26 cellular contexts compared by ENCODE assay signal in genomic region chr4:62622084-62622483, GRCh38.
"Had no signal": no experiment of that assay in that cellular context is flagged by ENCODE, and none has a peak within 500 bp of the region (broad histone marks: within the 10 kb centered on the region; RNA-seq: fewer than 3 reads in every experiment).

No MANE protein-coding gene starts in this region.

- ATAC-seq: activated naive CD8-positive, alpha-beta T cell treated with anti-CD3 and anti-CD28 coated beads, Interleukin-2, amount 50 U/mL, for 24 hours; gastroesophageal sphincter; left colon; naive thymus-derived CD4-positive, alpha-beta T cell; stimulated activated effector memory CD8-positive, alpha-beta T cell treated with anti-CD3 and anti-CD28 coated beads, Interleukin-12 subunit alpha, Interleukin-12 subunit beta, amount 100 ng/mL, for 72 hours had no signal

- FAIRE-seq: endothelial cell of umbilical vein, keratinocyte had no signal

- DNase-seq: activated CD4-positive, alpha-beta memory T cell treated with anti-CD3 and anti-CD28 coated beads, Interleukin-2, amount 10 ng/mL, durations not matched to agents 7 days and 5 days; activated CD4-positive, alpha-beta T cell treated with anti-CD3 and anti-CD28 coated beads, Interleukin-2, amount 10 ng/mL, durations not matched to agents 24 days and 14 days; activated CD4-positive, CD25-positive, alpha-beta regulatory T cell treated with anti-CD3 and anti-CD28 coated beads, Interleukin-2, amount 50 U/mL, for 72 hours; activated CD8-positive, alpha-beta memory T cell treated with anti-CD3 and anti-CD28 coated beads, Interleukin-2, amount 50 U/mL, for 48 hours; activated gamma-delta T cell; activated naive CD4-positive, alpha-beta T cell treated with anti-CD3 and anti-CD28 coated beads, Interleukin-2, amount 50 U/mL, for 16 hours; activated naive CD8-positive, alpha-beta T cell treated with anti-CD3 and anti-CD28 coated beads, Interleukin-2, amount 50 U/mL, for 24 hours; activated T-cell treated with anti-CD3 and anti-CD28 coated beads, Interleukin-2, amount 50 U/mL, for 24 hours; amygdala; caudate nucleus; cortex of kidney; head of caudate nucleus; hippocampal formation; left colon; mammary epithelial cell; midbrain; naive thymus-derived CD4-positive, alpha-beta T cell; ovary; right lobe of liver; stimulated activated CD4-positive, alpha-beta T cell treated with anti-CD3 and anti-CD28 coated beads, Interleukin-12 subunit alpha, Interleukin-12 subunit beta, amount 100 ng/mL, for 4 hours; stimulated activated CD4-positive, alpha-beta T cell treated with anti-CD3 and anti-CD28 coated beads, Interleukin-4, amount 100 ng/mL, for 24 hours; T-helper 9 cell had no signal
